20 cellular contexts compared by ENCODE assay signal in genomic region chr4:13989496-13989895, GRCh38.
A peak's percentile ranks its signal among the peaks of the same experiment; 100 is the strongest.
DNase-seq lines count a peak whose midpoint lies in the region; ATAC-seq and TF ChIP-seq lines count a peak whose summit lies in the region.
"Had no signal": no experiment of that assay in that cellular context is flagged by ENCODE, and none has a peak within 500 bp of the region (broad histone marks: within the 10 kb centered on the region; RNA-seq: fewer than 3 reads in every experiment).

No MANE protein-coding gene starts in this region.

- TF ChIP-seq CTCF in HFFc6 (IDR thresholded peaks at IDR 0.05) (no peak), fibroblast of pulmonary artery (IDR thresholded peaks at IDR 0.05; ENCODE audit: low read length, missing control alignments) (no peak)

- no peak for DNase-seq in HFFc6
- DNase-seq in amniotic epithelial cell (ENCODE audit: low read depth), result peak; percentile 49
- peak; percentile 35 for DNase-seq in fibroblast of pulmonary artery (ENCODE audit: low read depth)
- DNase-seq in Right ventricle myocardium superior, result no peak
- DNase-seq: activated CD4-positive, CD25-positive, alpha-beta regulatory T cell; DMS53; KG1; NCI-H1417; NCI-H2171 treated with DMSO at 0.1 percent for 48 hours; stimulated activated CD4-positive, alpha-beta T cell treated with anti-CD3 and anti-CD28 coated beads, Interleukin-4, amount 100 ng/mL, for 1 hour; T-helper 2 cell had no signal

- no peaks in the 10 kb centered on the region for H3K27me3 ChIP-seq in stomach smooth muscle (ENCODE audit: control insufficient read depth in 1 of 2, insufficient read depth in 2 of 2, low read length in 2 of 2)
- H3K27me3 ChIP-seq: neural progenitor cell, thyroid gland had no signal

- H3K9me3 Mint-ChIP-seq in HFFc6, result no peaks in the 10 kb centered on the region
- H3K9me3 Mint-ChIP-seq: neural progenitor cell had no signal

- H3K27me3 Mint-ChIP-seq in HFFc6 (ENCODE audit: insufficient read depth), result peaks cover 5% of the 10 kb centered on the region; the same call in 1 of the 2 replicates

- H3K36me3 Mint-ChIP-seq in HFFc6 (ENCODE audit: low read depth), result no peaks in the 10 kb centered on the region
- H3K36me3 Mint-ChIP-seq: neural progenitor cell had no signal

- peaks cover 21% of the 10 kb centered on the region for H3K4me1 ChIP-seq in stomach smooth muscle (ENCODE audit: control insufficient read depth, insufficient read depth, low read length)
- H3K4me1 ChIP-seq: neural progenitor cell, thyroid gland had no signal

- intact Hi-C loops in Right ventricle myocardium superior (cut with DNase I), result no loop called here

- peak overlapping the region; percentile 84 for H3K27ac Mint-ChIP-seq in HFFc6
- H3K27ac Mint-ChIP-seq: neural progenitor cell had no signal

- peaks cover 65% of the 10 kb centered on the region for H3K4me1 Mint-ChIP-seq in HFFc6 (ENCODE audit: low read depth)

- H3K36me3 ChIP-seq in stomach smooth muscle (ENCODE audit: control insufficient read depth in 2 of 2, insufficient read depth in 2 of 2, low read length in 2 of 2), result no peaks in the 10 kb centered on the region
- H3K36me3 ChIP-seq: heart right ventricle, neural progenitor cell, thyroid gland had no signal

- peak overlapping the region; percentile 60 for H3K27ac ChIP-seq in stomach smooth muscle (ENCODE audit: low read length)
- H3K27ac ChIP-seq: C4-2B, neural progenitor cell, thyroid gland had no signal

- H3K4me3 ChIP-seq in fibroblast of pulmonary artery (replicated peaks; ENCODE audit: low read depth, low read length), result no peak overlapping the region
- no peak overlapping the region for H3K4me3 ChIP-seq in stomach smooth muscle (ENCODE audit: low read length in 2 of 2)
- H3K4me3 ChIP-seq: coronary artery, heart right ventricle, neural progenitor cell, thyroid gland had no signal

- H3K4me3 Mint-ChIP-seq in HFFc6, result peak overlapping the region; percentile 35; the same call in 1 of the 2 replicates
- H3K4me3 Mint-ChIP-seq: neural progenitor cell had no signal

- no peaks in the 10 kb centered on the region for H3K9me3 ChIP-seq in stomach smooth muscle (ENCODE audit: control insufficient read depth in 2 of 2, low read length in 2 of 2)
- H3K9me3 ChIP-seq: heart right ventricle, thyroid gland had no signal

- no peak overlapping the region for H3K9ac ChIP-seq in stomach smooth muscle (ENCODE audit: low read length in 2 of 2)
- H3K9ac ChIP-seq: neural progenitor cell had no signal

- ATAC-seq in HG03520 (IDR thresholded peaks at IDR 0.05; ENCODE audit: unreplicated experiment) (no peak), GM21717 (IDR thresholded peaks at IDR 0.05; ENCODE audit: unreplicated experiment) (no peak), GM19351 (IDR thresholded peaks at IDR 0.05; ENCODE audit: unreplicated experiment) (no peak), Right ventricle myocardium superior (ENCODE audit: poor library complexity) (no peak)

Comparison
In these comparisons a context has a peak if more than half of its experiments do, and no peak if none do; other contexts are left out.
1. DNase-seq: peak in amniotic epithelial cell (single experiment) and fibroblast of pulmonary artery (single experiment); none in HFFc6 (single experiment) and Right ventricle myocardium superior (single experiment).